Comparison of ENCODE assay signal across 28 cellular contexts in the genomic region with DNA sequence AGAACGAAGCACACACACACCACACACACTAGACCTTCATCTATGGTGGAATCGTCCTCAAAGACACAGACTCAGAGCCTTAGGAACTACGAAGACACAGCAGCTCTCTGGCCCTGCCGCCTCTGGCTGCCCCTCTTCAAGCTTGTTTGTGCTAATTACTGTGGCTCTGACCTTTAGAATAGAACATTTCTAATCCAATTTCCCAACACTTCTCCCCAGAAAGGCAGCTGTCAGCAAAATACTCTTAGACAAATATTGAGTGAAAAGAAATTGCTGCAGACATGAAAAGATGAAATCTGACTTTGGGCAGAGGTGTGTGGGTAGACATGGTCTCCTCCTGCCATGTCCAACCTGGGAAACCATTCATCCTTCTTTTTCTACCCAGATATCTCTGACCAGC.
"Had no signal": no experiment of that assay in that cellular context is flagged by ENCODE, and none has a peak within 500 bp of the region (broad histone marks: within the 10 kb centered on the region; RNA-seq: fewer than 3 reads in every experiment).

No MANE protein-coding gene starts in this region.

- H3K4me3 Mint-ChIP-seq: stimulated activated effector memory CD8-positive, alpha-beta T cell treated with anti-CD3 and anti-CD28 coated beads, Interleukin-12 subunit alpha, Interleukin-12 subunit beta, amount 100 ng/mL, for 72 hours; stimulated activated memory B cell treated with anti-CD40 and anti-IgM and Interleukin-4, amounts not matched to agents 10 μg/mL and 1 μg/mL and 100 μg/mL, for 72 hours; stimulated activated naive B cell treated with anti-CD40 and anti-IgM and Interleukin-4, amounts not matched to agents 10 μg/mL and 1 μg/mL and 100 μg/mL, for 72 hours; stimulated activated naive CD8-positive, alpha-beta T cell treated with anti-CD3 and anti-CD28 coated beads, Interleukin-15, amount 100 ng/mL, for 72 hours; stimulated activated naive CD8-positive, alpha-beta T cell treated with anti-CD3 and anti-CD28 coated beads, Interleukin-15, Interleukin-2, amounts not matched to agents 100 ng/mL and 50 ng/mL, for 24 hours; type B pancreatic cell had no signal

- ATAC-seq: stimulated activated effector memory CD8-positive, alpha-beta T cell treated with anti-CD3 and anti-CD28 coated beads, Interleukin-12 subunit alpha, Interleukin-12 subunit beta, amount 100 ng/mL, for 72 hours; stimulated activated memory B cell treated with anti-CD40 and anti-IgM and Interleukin-4, amounts not matched to agents 10 μg/mL and 1 μg/mL and 100 μg/mL, for 72 hours; stimulated activated naive B cell treated with anti-CD40 and anti-IgM and Interleukin-4, amounts not matched to agents 10 μg/mL and 1 μg/mL and 100 μg/mL, for 72 hours; stimulated activated naive CD8-positive, alpha-beta T cell treated with anti-CD3 and anti-CD28 coated beads, Interleukin-15, amount 100 ng/mL, for 72 hours; stimulated activated naive CD8-positive, alpha-beta T cell treated with anti-CD3 and anti-CD28 coated beads, Interleukin-15, Interleukin-2, amounts not matched to agents 100 U/mL and 50 U/mL, for 24 hours; upper lobe of right lung had no signal

- H3K4me1 Mint-ChIP-seq: stimulated activated effector memory CD8-positive, alpha-beta T cell treated with anti-CD3 and anti-CD28 coated beads, Interleukin-12 subunit alpha, Interleukin-12 subunit beta, amount 100 ng/mL, for 72 hours; stimulated activated memory B cell treated with anti-CD40 and anti-IgM and Interleukin-4, amounts not matched to agents 10 μg/mL and 1 μg/mL and 100 μg/mL, for 72 hours; stimulated activated naive B cell treated with anti-CD40 and anti-IgM and Interleukin-4, amounts not matched to agents 10 μg/mL and 1 μg/mL and 100 μg/mL, for 72 hours; stimulated activated naive CD8-positive, alpha-beta T cell treated with anti-CD3 and anti-CD28 coated beads, Interleukin-15, amount 100 ng/mL, for 72 hours had no signal

- DNase-seq: stimulated activated CD4-positive, alpha-beta T cell treated with anti-CD3 and anti-CD28 coated beads, Interleukin-2, amount 100 ng/mL, for 48 hours; stimulated activated CD4-positive, alpha-beta T cell treated with anti-CD3 and anti-CD28 coated beads, Interleukin-4, amount 100 ng/mL, for 1 hour; stimulated activated CD4-positive, alpha-beta T cell treated with anti-CD3 and anti-CD28 coated beads, Interleukin-4, amount 100 ng/mL, for 24 hours; stimulated activated CD4-positive, alpha-beta T cell treated with anti-CD3 and anti-CD28 coated beads, Interleukin-4, amount 100 ng/mL, for 4 hours; stimulated activated CD8-positive, alpha-beta memory T cell treated with anti-CD3 and anti-CD28 coated beads, Interleukin-4, amount 100 ng/mL, for 48 hours; stimulated activated naive B cell treated with anti-CD40 and anti-IgM and Interleukin-4, amounts not matched to agents 10 μg/mL and 1 μg/mL and 100 μg/mL, for 72 hours; stimulated activated naive CD4-positive, alpha-beta T cell; stimulated activated naive CD4-positive, alpha-beta T cell treated with Interleukin-2 at 50 U/mL for 16 hours; stimulated activated naive CD8-positive, alpha-beta T cell treated with anti-CD3 and anti-CD28 coated beads, Interleukin-15, amount 100 ng/mL, for 72 hours; stimulated activated naive CD8-positive, alpha-beta T cell treated with anti-CD3 and anti-CD28 coated beads, Interleukin-15, Interleukin-2, amounts not matched to agents 100 U/mL and 50 U/mL, for 24 hours; stomach; substantia nigra; testis; thyroid gland; tibial artery; transverse colon; trophoblast cell; upper lobe of right lung; uterus had no signal

- H3K27me3 Mint-ChIP-seq: stimulated activated memory B cell treated with anti-CD40 and anti-IgM and Interleukin-4, amounts not matched to agents 10 μg/mL and 1 μg/mL and 100 μg/mL, for 72 hours; stimulated activated naive B cell treated with anti-CD40 and anti-IgM and Interleukin-4, amounts not matched to agents 10 μg/mL and 1 μg/mL and 100 μg/mL, for 72 hours; stimulated activated naive CD8-positive, alpha-beta T cell treated with anti-CD3 and anti-CD28 coated beads, Interleukin-15, amount 100 ng/mL, for 72 hours; stimulated activated naive CD8-positive, alpha-beta T cell treated with anti-CD3 and anti-CD28 coated beads, Interleukin-15, Interleukin-2, amounts not matched to agents 100 ng/mL and 50 ng/mL, for 24 hours had no signal

- H3K27ac Mint-ChIP-seq: stimulated activated effector memory CD8-positive, alpha-beta T cell treated with anti-CD3 and anti-CD28 coated beads, Interleukin-12 subunit alpha, Interleukin-12 subunit beta, amount 100 ng/mL, for 72 hours; stimulated activated memory B cell treated with anti-CD40 and anti-IgM and Interleukin-4, amounts not matched to agents 10 μg/mL and 1 μg/mL and 100 μg/mL, for 72 hours; stimulated activated naive B cell treated with anti-CD40 and anti-IgM and Interleukin-4, amounts not matched to agents 10 μg/mL and 1 μg/mL and 100 μg/mL, for 72 hours; stimulated activated naive CD8-positive, alpha-beta T cell treated with anti-CD3 and anti-CD28 coated beads, Interleukin-15, amount 100 ng/mL, for 72 hours; stimulated activated naive CD8-positive, alpha-beta T cell treated with anti-CD3 and anti-CD28 coated beads, Interleukin-15, Interleukin-2, amounts not matched to agents 100 ng/mL and 50 ng/mL, for 24 hours; type B pancreatic cell had no signal

- H3K36me3 Mint-ChIP-seq: stimulated activated effector memory CD8-positive, alpha-beta T cell treated with anti-CD3 and anti-CD28 coated beads, Interleukin-12 subunit alpha, Interleukin-12 subunit beta, amount 100 ng/mL, for 72 hours; stimulated activated memory B cell treated with anti-CD40 and anti-IgM and Interleukin-4, amounts not matched to agents 10 μg/mL and 1 μg/mL and 100 μg/mL, for 72 hours; stimulated activated naive B cell treated with anti-CD40 and anti-IgM and Interleukin-4, amounts not matched to agents 10 μg/mL and 1 μg/mL and 100 μg/mL, for 72 hours; type B pancreatic cell had no signal

- H3K9me3 ChIP-seq: stomach, suprapubic skin, testis, thoracic aorta, thyroid gland, tibial artery, tibial nerve, transverse colon, upper lobe of left lung, upper lobe of right lung, uterus, vagina had no signal
